In the genomic region with DNA sequence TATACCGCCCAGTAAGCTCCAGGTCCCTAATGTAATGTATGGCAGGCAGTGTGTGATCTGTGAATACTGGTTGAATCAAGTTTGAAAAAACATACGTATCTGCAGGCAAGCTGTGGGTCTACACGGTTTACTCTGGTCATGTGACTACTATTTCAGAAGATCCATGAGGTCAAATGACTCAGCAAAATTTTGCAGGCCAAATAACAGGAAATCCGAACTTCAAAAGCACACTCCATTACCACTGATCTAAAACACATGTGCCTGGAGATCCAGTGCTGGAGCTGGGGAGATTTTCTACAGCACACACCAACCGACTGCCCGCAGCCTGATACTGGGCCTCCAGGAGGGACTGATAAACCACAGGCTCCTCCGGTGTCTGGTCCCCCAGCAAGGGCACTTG, we compare ENCODE assay signal across 11 cellular contexts.
DNase-seq lines count a peak whose midpoint lies in the region; FAIRE-seq and TF ChIP-seq lines count a peak whose summit lies in the region.
"Had no signal": no experiment of that assay in that cellular context is flagged by ENCODE, and none has a peak within 500 bp of the region (broad histone marks: within the 10 kb centered on the region; RNA-seq: fewer than 3 reads in every experiment).

No MANE protein-coding gene starts in this region.

- H3K27me3 Mint-ChIP-seq in neural crest cell (ENCODE audit: low read depth): no peaks in the 10 kb centered on the region

- TF ChIP-seq POLR2A in NB4 (IDR thresholded peaks at IDR 0.05; ENCODE audit: extremely low read depth, insufficient read length): no peak

- H3K27ac Mint-ChIP-seq in neural crest cell (ENCODE audit: unreplicated experiment): peak overlapping the region; percentile 87

- no peak for TF ChIP-seq CTCF in NB4 (IDR thresholded peaks at IDR 0.05; ENCODE audit: low read depth, low read length)
- TF ChIP-seq CTCF in neural crest cell (conservative IDR thresholded peaks at IDR 0.05): no peak

- H3K4me3 Mint-ChIP-seq in neural crest cell: no peak overlapping the region

- H3K9me3 Mint-ChIP-seq in neural crest cell: peaks cover 4% of the 10 kb centered on the region

- DNase-seq in CD1c-positive myeloid dendritic cell (ENCODE audit: extremely low spot score): peak; percentile 58
- peak; percentile 96 for DNase-seq in NB4 (ENCODE audit: low read depth)
- no peak for DNase-seq in neural crest cell (ENCODE audit: low read depth, low spot score)
- DNase-seq in kidney glomerular epithelial cell (lab: John Stamatoyannopoulos, UW): no peak
- no peak for DNase-seq in stimulated activated CD4-positive, alpha-beta T cell treated with anti-CD3 and anti-CD28 coated beads, Interleukin-4, amount 100 ng/mL, for 24 hours
- no peak for DNase-seq in LoVo (ENCODE audit: low spot score)
- DNase-seq in cerebellar nuclear complex (lab: John Stamatoyannopoulos, UW): no peak
- DNase-seq: amygdala, SJCRH30 had no signal

- FAIRE-seq in endometrium (lab: Jason Lieb, UNC): peak; percentile 76

- H3K4me3 ChIP-seq in NB4 (ENCODE audit: low read depth, low read length): no peak overlapping the region
- H3K4me3 ChIP-seq: SJCRH30, thoracic aorta had no signal

- H3K36me3 Mint-ChIP-seq in neural crest cell (ENCODE audit: low read depth): peaks cover 4% of the 10 kb centered on the region

- H3K4me1 Mint-ChIP-seq in neural crest cell: peaks cover 22% of the 10 kb centered on the region

Comparison
In these comparisons a context has a peak if more than half of its experiments do, and no peak if none do; other contexts are left out.
1. DNase-seq: peak in CD1c-positive myeloid dendritic cell (single experiment) and NB4 (single experiment); none in neural crest cell (single experiment), kidney glomerular epithelial cell (single experiment), stimulated activated CD4-positive, alpha-beta T cell treated with anti-CD3 and anti-CD28 coated beads, Interleukin-4, amount 100 ng/mL, for 24 hours (single experiment), LoVo (single experiment) and cerebellar nuclear complex (0 of 2).